In genomic region chr20:49096212-49096730, GRCh38 we compare ENCODE assay signal across 30 cellular contexts.
"Had no signal": no experiment of that assay in that cellular context is flagged by ENCODE, and none has a peak within 500 bp of the region (broad histone marks: within the 10 kb centered on the region; RNA-seq: fewer than 3 reads in every experiment).

No MANE protein-coding gene starts in this region.

- FAIRE-seq: astrocyte had no signal

- H3K4me3 Mint-ChIP-seq: activated CD4-positive, alpha-beta memory T cell treated with anti-CD3 and anti-CD28 coated beads, Interleukin-2, amount 10 ng/mL, durations not matched to agents 7 days and 5 days; activated CD4-positive, alpha-beta T cell treated with anti-CD3 and anti-CD28 coated beads for 36 hours; activated CD8-positive, alpha-beta memory T cell treated with anti-CD3 and anti-CD28 coated beads, Interleukin-2, amount 10 ng/mL, durations not matched to agents 7 days and 5 days; activated T-helper 17 cell treated with anti-CD3 and anti-CD28 coated beads, Interleukin-2, amount 50 U/mL, for 72 hours had no signal

- H3K9me3 Mint-ChIP-seq: activated CD4-positive, alpha-beta memory T cell treated with anti-CD3 and anti-CD28 coated beads, Interleukin-2, amount 10 ng/mL, durations not matched to agents 7 days and 5 days; activated naive CD4-positive, alpha-beta T cell treated with anti-CD3 and anti-CD28 coated beads, Interleukin-2, amount 50 U/mL, for 72 hours; activated T-helper 17 cell treated with anti-CD3 and anti-CD28 coated beads, Interleukin-2, amount 50 U/mL, for 72 hours had no signal

- DNase-seq: activated CD4-positive, alpha-beta memory T cell treated with anti-CD3 and anti-CD28 coated beads, Interleukin-2, amount 10 ng/mL, durations not matched to agents 7 days and 5 days; activated CD4-positive, alpha-beta T cell treated with anti-CD3 and anti-CD28 coated beads for 36 hours; activated CD8-positive, alpha-beta memory T cell treated with anti-CD3 and anti-CD28 coated beads for 24 hours; activated CD8-positive, alpha-beta memory T cell treated with anti-CD3 and anti-CD28 coated beads, Interleukin-2, amount 10 ng/mL, durations not matched to agents 7 days and 5 days; activated CD8-positive, alpha-beta memory T cell treated with anti-CD3 and anti-CD28 coated beads, Interleukin-2, amount 50 U/mL, for 48 hours; activated effector memory CD4-positive, alpha-beta T cell treated with anti-CD3 and anti-CD28 coated beads, Interleukin-2, amount 50 U/mL, for 16 hours; activated naive CD4-positive, alpha-beta T cell; activated T-cell treated with anti-CD3 and anti-CD28 coated beads, Interleukin-2, amount 50 U/mL, for 48 hours; adrenal gland; body of pancreas; NCI-H1092 treated with DMSO at 0.1 percent for 48 hours; NCI-H1417; NCI-H146; NCI-H187; NCI-H2029 treated with DMSO at 0.1 percent for 48 hours; NCI-H2107; NCI-H2171; NCI-H510A; NCI-H526; NCI-H748 treated with DMSO at 0.1 percent for 48 hours; NK-92 treated with Interleukin-12 subunit alpha and Interleukin-12 subunit beta, amount 100 ng/mL, for 24 hours; PC-3; Peyer's patch; RPMI8226; SHP77 treated with DMSO at 0.1 percent for 48 hours; T1000 had no signal

- H3K4me1 Mint-ChIP-seq: activated T-helper 17 cell treated with anti-CD3 and anti-CD28 coated beads, Interleukin-2, amount 50 U/mL, for 72 hours had no signal

- H3K27ac Mint-ChIP-seq: activated CD4-positive, alpha-beta memory T cell treated with anti-CD3 and anti-CD28 coated beads, Interleukin-2, amount 10 ng/mL, durations not matched to agents 7 days and 5 days; activated CD4-positive, alpha-beta T cell treated with anti-CD3 and anti-CD28 coated beads for 36 hours; activated CD8-positive, alpha-beta memory T cell treated with anti-CD3 and anti-CD28 coated beads, Interleukin-2, amount 10 ng/mL, durations not matched to agents 7 days and 5 days; activated T-helper 17 cell treated with anti-CD3 and anti-CD28 coated beads, Interleukin-2, amount 50 U/mL, for 72 hours had no signal

- ATAC-seq: activated CD4-positive, alpha-beta T cell treated with anti-CD3 and anti-CD28 coated beads for 36 hours; activated CD4-positive, CD25-positive, alpha-beta regulatory T cell treated with anti-CD3 and anti-CD28 coated beads, Interleukin-2, amount 50 U/mL, for 24 hours; activated CD8-positive, alpha-beta memory T cell treated with anti-CD3 and anti-CD28 coated beads, Interleukin-2, amount 10 ng/mL, durations not matched to agents 7 days and 5 days; activated naive CD4-positive, alpha-beta T cell treated with anti-CD3 and anti-CD28 coated beads, Interleukin-2, amount 50 U/mL, for 72 hours; activated T-helper 17 cell treated with anti-CD3 and anti-CD28 coated beads, Interleukin-2, amount 50 U/mL, for 72 hours; body of pancreas; PC-3 had no signal

- H3K27me3 Mint-ChIP-seq: activated CD4-positive, alpha-beta memory T cell treated with anti-CD3 and anti-CD28 coated beads, Interleukin-2, amount 10 ng/mL, durations not matched to agents 7 days and 5 days; activated CD4-positive, alpha-beta T cell treated with anti-CD3 and anti-CD28 coated beads for 36 hours; activated CD8-positive, alpha-beta memory T cell treated with anti-CD3 and anti-CD28 coated beads, Interleukin-2, amount 10 ng/mL, durations not matched to agents 7 days and 5 days; activated T-helper 17 cell treated with anti-CD3 and anti-CD28 coated beads, Interleukin-2, amount 50 U/mL, for 72 hours had no signal
